In the genomic region with DNA sequence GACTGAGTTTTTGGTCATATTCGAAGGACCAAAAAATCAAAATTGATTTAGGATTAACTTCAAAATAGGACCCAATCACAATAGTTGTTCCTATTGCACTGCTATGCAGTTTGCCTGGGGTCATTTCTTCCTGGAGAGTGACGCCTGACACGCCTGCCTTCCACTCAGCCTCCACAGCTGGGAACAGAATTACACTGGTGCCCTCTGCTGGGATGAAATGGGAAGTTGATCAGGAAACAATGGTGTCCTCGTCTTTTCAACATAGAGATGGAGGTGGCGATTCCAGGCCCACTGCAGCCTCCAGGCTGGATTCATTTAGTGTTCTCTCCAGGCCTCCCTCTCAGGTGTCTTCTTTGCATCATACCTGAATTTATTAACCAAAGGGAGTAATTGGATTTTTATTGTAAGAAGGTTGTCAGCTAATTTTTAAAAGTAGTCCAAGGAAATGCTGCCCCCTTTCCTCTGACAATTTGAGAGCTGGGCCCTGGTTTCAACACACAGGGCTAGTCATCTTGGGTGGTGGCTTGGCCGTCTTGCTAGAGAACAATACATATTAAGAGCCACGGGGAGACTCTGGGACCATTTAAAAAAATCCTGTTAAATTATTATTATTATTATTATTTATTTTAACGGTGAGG, we compare ENCODE assay signal across 8 cellular contexts.
A peak's percentile ranks its signal among the peaks of the same experiment; 100 is the strongest.
DNase-seq lines count a peak whose midpoint lies in the region; ATAC-seq and TF ChIP-seq lines count a peak whose summit lies in the region.

No MANE protein-coding gene starts in this region.

- no peaks in the 10 kb centered on the region for H3K9me3 Mint-ChIP-seq in activated T-cell treated with anti-CD3 and anti-CD28 coated beads, Interleukin-2, amount 50 U/mL, for 72 hours

- H2AFZ ChIP-seq in GM23248: peak overlapping the region; percentile 77
- H2AFZ ChIP-seq in Karpas-422 (ENCODE audit: low read length): no peak overlapping the region

- H3K79me2 ChIP-seq in GM23248 (ENCODE audit: insufficient read depth): no peaks in the 10 kb centered on the region
- no peaks in the 10 kb centered on the region for H3K79me2 ChIP-seq in Karpas-422 (ENCODE audit: low read length)

- DNase-seq in ELR (ENCODE audit: low read depth) (peak; percentile 80), GM23248 (peak; percentile 85), Karpas-422 (peak; percentile 84), Panc1 (ENCODE audit: low read depth, low spot score) (peak; percentile 59), fibroblast of the conjunctiva (ENCODE audit: low read depth) (peak; percentile 51), occipital lobe (lab: John Stamatoyannopoulos, UW) (peak; percentile 53), thoracic aorta (ENCODE audit: low spot score) (peak; percentile 29)
- DNase-seq in activated T-cell treated with anti-CD3 and anti-CD28 coated beads, Interleukin-2, amount 50 U/mL, for 72 hours: peak; percentile 59 to 72

- TF ChIP-seq CTCF in Panc1 (IDR thresholded peaks at IDR 0.05): peak; percentile 90
- TF ChIP-seq CTCF in thoracic aorta (IDR thresholded peaks at IDR 0.05): peak; percentile 80

- H3K27me3 Mint-ChIP-seq in activated T-cell treated with anti-CD3 and anti-CD28 coated beads, Interleukin-2, amount 50 U/mL, for 72 hours (ENCODE audit: low read depth): peaks cover 17% of the 10 kb centered on the region

- no peaks in the 10 kb centered on the region for H3K36me3 ChIP-seq in GM23248 (ENCODE audit: low read depth)
- no peaks in the 10 kb centered on the region for H3K36me3 ChIP-seq in Karpas-422 (ENCODE audit: insufficient read depth, low read length)
- no peaks in the 10 kb centered on the region for H3K36me3 ChIP-seq in Panc1 (ENCODE audit: control insufficient read depth, insufficient read depth, low read length)
- no peaks in the 10 kb centered on the region for H3K36me3 ChIP-seq in thoracic aorta

- 9% methylated on average over 8 of the region's 8 CpGs for WGBS in GM23248 (ENCODE audit: low coverage in 1 of 2, low lambda C conversion rate in 2 of 2, missing lambda C conversion rate in 2 of 2), 2 experiments

- in situ Hi-C loops in GM23248 (cut with MboI): loop anchor here (10.0 kb wide), 1 partner anchor 122 kb away; no protein-coding TSS in a partner anchor
- in situ Hi-C loops in Panc1 (cut with HindIII; ENCODE audit: low pct_unique_long_range_greater_than_20kb, low sequenced_read_pairs): no loop called here

- H3K9ac ChIP-seq in GM23248 (peak overlapping the region; percentile 44; the same call in 1 of the 2 replicates), Karpas-422 (ENCODE audit: low read length) (no peak overlapping the region)

- no peaks in the 10 kb centered on the region for H3F3A ChIP-seq in GM23248 (ENCODE audit: insufficient read depth)

- no peaks in the 10 kb centered on the region for H3K4me1 Mint-ChIP-seq in activated T-cell treated with anti-CD3 and anti-CD28 coated beads, Interleukin-2, amount 50 U/mL, for 72 hours (ENCODE audit: low read depth)

- H3K9me3 ChIP-seq in GM23248 (ENCODE audit: low read depth) (no peaks in the 10 kb centered on the region), Karpas-422 (ENCODE audit: low read length) (no peaks in the 10 kb centered on the region), Panc1 (ENCODE audit: control insufficient read depth, insufficient read depth, low read depth, low read length) (no peaks in the 10 kb centered on the region), thoracic aorta (no peaks in the 10 kb centered on the region)

- H3K9me2 ChIP-seq in GM23248 (ENCODE audit: insufficient read depth) (0 out of 2 replicates have a peak, but pooled peaks cover 3% of the 10 kb centered on the region), Karpas-422 (replicated peaks; ENCODE audit: insufficient read depth, low read length) (no peaks in the 10 kb centered on the region)

- H3K4me2 ChIP-seq in GM23248 (ENCODE audit: unreplicated experiment) (peak overlapping the region; percentile 30), Karpas-422 (ENCODE audit: low read depth, low read length, poor library complexity, severe bottlenecking) (no peak overlapping the region)

- BruUV-seq in Panc1 (replicated peaks; lab: Mats Ljungman, UMichigan): no TSS peak

- H3K27ac Mint-ChIP-seq in activated T-cell treated with anti-CD3 and anti-CD28 coated beads, Interleukin-2, amount 50 U/mL, for 72 hours: no peak overlapping the region

- H4K20me1 ChIP-seq in GM23248 (ENCODE audit: insufficient read depth): no peaks in the 10 kb centered on the region
- no peaks in the 10 kb centered on the region for H4K20me1 ChIP-seq in Karpas-422 (ENCODE audit: insufficient read depth, low read depth, low read length)

- ATAC-seq in Panc1 (peak; percentile 97), thoracic aorta (ENCODE audit: insufficient number of reproducible peaks, low FRiP score, low read depth) (peak; percentile 68)
- ATAC-seq in activated T-cell treated with anti-CD3 and anti-CD28 coated beads, Interleukin-2, amount 50 U/mL, for 72 hours (replicated peaks in 1 of 2): peak; percentile 83 to 90

- intact Hi-C loops in Panc1 (cut with micrococcal nuclease; ENCODE audit: unreplicated experiment): loop anchor here (2.0 kb wide), 3 partner anchors 122 to 600 kb away; no protein-coding TSS in a partner anchor

- CTCF ChIA-PET in Panc1 (lab: Charles Lee): no interaction called here

- peaks cover 14% of the 10 kb centered on the region for H3K4me1 ChIP-seq in GM23248 (ENCODE audit: insufficient read depth)
- H3K4me1 ChIP-seq in Karpas-422 (ENCODE audit: low read length): no peaks in the 10 kb centered on the region
- H3K4me1 ChIP-seq in Panc1 (ENCODE audit: control insufficient read depth, insufficient read depth, low read length): no peaks in the 10 kb centered on the region
- H3K4me1 ChIP-seq in thoracic aorta (ENCODE audit: control insufficient read depth in 1 of 2, low read depth in 2 of 2): no peaks in the 10 kb centered on the region

- no peaks in the 10 kb centered on the region for H3K36me3 Mint-ChIP-seq in activated T-cell treated with anti-CD3 and anti-CD28 coated beads, Interleukin-2, amount 50 U/mL, for 72 hours (ENCODE audit: insufficient read depth in 2 of 2)

- H3K27ac ChIP-seq in GM23248 (peak overlapping the region; percentile 33), Karpas-422 (ENCODE audit: low read length) (no peak overlapping the region), Panc1 (ENCODE audit: low read length) (no peak overlapping the region), thoracic aorta (no peak overlapping the region)

- POLR2A ChIA-PET in Panc1 (lab: Charles Lee): no interaction called here

- H3K4me3 ChIP-seq in GM23248 (no peak overlapping the region), Karpas-422 (ENCODE audit: low read length) (no peak overlapping the region), Panc1 (ENCODE audit: low read depth in 2 of 2, low read length in 2 of 2) (no peak overlapping the region), thoracic aorta (no peak overlapping the region)

- no peak overlapping the region for H3K4me3 Mint-ChIP-seq in activated T-cell treated with anti-CD3 and anti-CD28 coated beads, Interleukin-2, amount 50 U/mL, for 72 hours

- H3K27me3 ChIP-seq in GM23248 (replicated peaks; ENCODE audit: insufficient read depth) (no peaks in the 10 kb centered on the region), Karpas-422 (ENCODE audit: low read length) (no peaks in the 10 kb centered on the region), Panc1 (ENCODE audit: control insufficient read depth, insufficient read depth, low read length) (no peaks in the 10 kb centered on the region), thoracic aorta (replicated peaks; ENCODE audit: insufficient read depth) (no peaks in the 10 kb centered on the region)

Comparison
In these comparisons a context has a peak if more than half of its experiments do, and no peak if none do; other contexts are left out.
1. DNase-seq: peak in every context shown above with its lines; median percentile 85 in GM23248; 84 in Karpas-422; 80 in ELR; 66 in activated T-cell treated with anti-CD3 and anti-CD28 coated beads, Interleukin-2, amount 50 U/mL, for 72 hours; 59 in Panc1; 53 in occipital lobe; 51 in fibroblast of the conjunctiva; 29 in thoracic aorta.